In the genomic region with DNA sequence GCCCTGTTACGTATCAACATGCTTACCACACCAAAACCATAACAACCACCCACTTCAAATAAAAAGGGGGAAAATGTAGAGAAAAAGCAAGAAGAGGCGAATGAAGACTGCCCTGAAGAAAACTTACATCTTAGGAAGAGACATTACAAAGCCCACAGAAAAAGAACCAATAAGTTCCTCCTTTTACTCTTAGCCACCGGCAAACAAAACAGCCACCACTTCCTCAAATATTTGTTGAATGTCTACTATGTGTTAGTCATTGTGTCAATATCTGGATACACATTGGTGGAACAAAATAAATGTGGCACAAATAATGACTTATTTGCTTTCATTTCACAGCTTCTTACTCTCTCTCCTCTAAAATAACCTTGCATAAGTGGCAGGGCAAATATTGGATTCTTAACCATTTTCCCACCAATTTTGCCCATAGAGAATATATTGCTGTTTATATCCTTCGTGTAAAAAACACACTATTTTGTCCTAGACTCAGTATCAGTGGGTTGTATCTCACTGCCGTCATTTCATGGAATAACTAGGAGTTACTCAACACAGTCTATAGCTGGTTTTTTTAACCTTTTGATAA, we compare ENCODE assay signal across 1 cellular context.
TF ChIP-seq lines count a peak whose summit lies in the region.

No MANE protein-coding gene starts in this region.

TF ChIP-seq in GM23338, 12 proteins besides CTCF, POLR2A, EP300 and RAD21 (continued from another document):
- TF ChIP-seq, protein P1, sequence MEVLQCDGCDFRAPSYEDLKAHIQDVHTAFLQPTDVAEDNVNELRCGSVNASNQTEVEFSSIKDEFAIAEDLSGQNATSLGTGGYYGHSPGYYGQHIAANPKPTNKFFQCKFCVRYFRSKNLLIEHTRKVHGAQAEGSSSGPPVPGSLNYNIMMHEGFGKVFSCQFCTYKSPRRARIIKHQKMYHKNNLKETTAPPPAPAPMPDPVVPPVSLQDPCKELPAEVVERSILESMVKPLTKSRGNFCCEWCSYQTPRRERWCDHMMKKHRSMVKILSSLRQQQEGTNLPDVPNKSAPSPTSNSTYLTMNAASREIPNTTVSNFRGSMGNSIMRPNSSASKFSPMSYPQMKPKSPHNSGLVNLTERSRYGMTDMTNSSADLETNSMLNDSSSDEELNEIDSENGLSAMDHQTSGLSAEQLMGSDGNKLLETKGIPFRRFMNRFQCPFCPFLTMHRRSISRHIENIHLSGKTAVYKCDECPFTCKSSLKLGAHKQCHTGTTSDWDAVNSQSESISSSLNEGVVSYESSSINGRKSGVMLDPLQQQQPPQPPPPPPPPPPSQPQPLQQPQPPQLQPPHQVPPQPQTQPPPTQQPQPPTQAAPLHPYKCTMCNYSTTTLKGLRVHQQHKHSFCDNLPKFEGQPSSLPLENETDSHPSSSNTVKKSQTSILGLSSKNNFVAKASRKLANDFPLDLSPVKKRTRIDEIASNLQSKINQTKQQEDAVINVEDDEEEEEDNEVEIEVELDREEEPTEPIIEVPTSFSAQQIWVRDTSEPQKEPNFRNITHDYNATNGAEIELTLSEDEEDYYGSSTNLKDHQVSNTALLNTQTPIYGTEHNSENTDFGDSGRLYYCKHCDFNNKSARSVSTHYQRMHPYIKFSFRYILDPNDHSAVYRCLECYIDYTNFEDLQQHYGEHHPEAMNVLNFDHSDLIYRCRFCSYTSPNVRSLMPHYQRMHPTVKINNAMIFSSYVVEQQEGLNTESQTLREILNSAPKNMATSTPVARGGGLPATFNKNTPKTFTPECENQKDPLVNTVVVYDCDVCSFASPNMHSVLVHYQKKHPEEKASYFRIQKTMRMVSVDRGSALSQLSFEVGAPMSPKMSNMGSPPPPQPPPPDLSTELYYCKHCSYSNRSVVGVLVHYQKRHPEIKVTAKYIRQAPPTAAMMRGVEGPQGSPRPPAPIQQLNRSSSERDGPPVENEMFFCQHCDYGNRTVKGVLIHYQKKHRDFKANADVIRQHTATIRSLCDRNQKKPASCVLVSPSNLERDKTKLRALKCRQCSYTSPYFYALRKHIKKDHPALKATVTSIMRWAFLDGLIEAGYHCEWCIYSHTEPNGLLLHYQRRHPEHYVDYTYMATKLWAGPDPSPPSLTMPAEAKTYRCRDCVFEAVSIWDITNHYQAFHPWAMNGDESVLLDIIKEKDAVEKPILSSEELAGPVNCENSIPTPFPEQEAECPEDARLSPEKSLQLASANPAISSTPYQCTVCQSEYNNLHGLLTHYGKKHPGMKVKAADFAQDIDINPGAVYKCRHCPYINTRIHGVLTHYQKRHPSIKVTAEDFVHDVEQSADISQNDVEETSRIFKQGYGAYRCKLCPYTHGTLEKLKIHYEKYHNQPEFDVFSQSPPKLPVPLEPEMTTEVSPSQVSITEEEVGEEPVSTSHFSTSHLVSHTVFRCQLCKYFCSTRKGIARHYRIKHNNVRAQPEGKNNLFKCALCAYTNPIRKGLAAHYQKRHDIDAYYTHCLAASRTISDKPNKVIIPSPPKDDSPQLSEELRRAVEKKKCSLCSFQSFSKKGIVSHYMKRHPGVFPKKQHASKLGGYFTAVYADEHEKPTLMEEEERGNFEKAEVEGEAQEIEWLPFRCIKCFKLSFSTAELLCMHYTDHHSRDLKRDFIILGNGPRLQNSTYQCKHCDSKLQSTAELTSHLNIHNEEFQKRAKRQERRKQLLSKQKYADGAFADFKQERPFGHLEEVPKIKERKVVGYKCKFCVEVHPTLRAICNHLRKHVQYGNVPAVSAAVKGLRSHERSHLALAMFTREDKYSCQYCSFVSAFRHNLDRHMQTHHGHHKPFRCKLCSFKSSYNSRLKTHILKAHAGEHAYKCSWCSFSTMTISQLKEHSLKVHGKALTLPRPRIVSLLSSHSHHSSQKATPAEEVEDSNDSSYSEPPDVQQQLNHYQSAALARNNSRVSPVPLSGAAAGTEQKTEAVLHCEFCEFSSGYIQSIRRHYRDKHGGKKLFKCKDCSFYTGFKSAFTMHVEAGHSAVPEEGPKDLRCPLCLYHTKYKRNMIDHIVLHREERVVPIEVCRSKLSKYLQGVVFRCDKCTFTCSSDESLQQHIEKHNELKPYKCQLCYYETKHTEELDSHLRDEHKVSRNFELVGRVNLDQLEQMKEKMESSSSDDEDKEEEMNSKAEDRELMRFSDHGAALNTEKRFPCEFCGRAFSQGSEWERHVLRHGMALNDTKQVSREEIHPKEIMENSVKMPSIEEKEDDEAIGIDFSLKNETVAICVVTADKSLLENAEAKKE (CRISPR knock-in tag; IDR thresholded peaks at IDR 0.05) = no peak
- TF ChIP-seq NANOG (IDR thresholded peaks at IDR 0.05; ENCODE audit: borderline replicate concordance) (no peak), EZH2phosphoT487 (IDR thresholded peaks at IDR 0.05; ENCODE audit: unreplicated experiment) (no peak)
